Comparison of ENCODE assay signal across 19 cellular contexts in genomic region chr1:16209132-16209846, GRCh38. TPM values are rescaled to one million over a fixed set of nuclear protein-coding genes. Genes with fewer than 3 reads are reported as not detected.
DNase-seq lines count a peak whose midpoint lies in the region; ATAC-seq and TF ChIP-seq lines count a peak whose summit lies in the region.
"Had no signal": no experiment of that assay in that cellular context is flagged by ENCODE, and none has a peak within 500 bp of the region (broad histone marks: within the 10 kb centered on the region; RNA-seq: fewer than 3 reads in every experiment).

No MANE protein-coding gene starts in this region.

- no peak for DNase-seq in CD4-positive, alpha-beta T cell
- DNase-seq in NT2/D1 (ENCODE audit: low read depth, low spot score) (no peak), neural crest cell (ENCODE audit: low read depth, low spot score) (no peak), right atrium auricular region (ENCODE audit: low spot score) (no peak), NCI-H524 (lab: John Stamatoyannopoulos, UW) (no peak), NCI-H2171 (lab: John Stamatoyannopoulos, UW) (no peak)
- DNase-seq: COR-L47; EL; gastrocnemius medialis; HFFc6; Kasumi-1; NCI-H2029 treated with DMSO at 0.1 percent for 48 hours; NCI-H510A; occipital lobe; stimulated activated naive B cell treated with anti-CD40 and anti-IgM and Interleukin-4, amounts not matched to agents 10 μg/mL and 1 μg/mL and 100 μg/mL, for 72 hours; tibial artery had no signal

- no peak overlapping the region for H3K4me3 ChIP-seq in NT2/D1 (ENCODE audit: insufficient read length, low read depth)
- H3K4me3 ChIP-seq in right atrium auricular region, result no peak overlapping the region
- H3K4me3 ChIP-seq: gastrocnemius medialis, tibial artery had no signal

- intact Hi-C loops in CD4-positive, alpha-beta T cell (cut with DNase I, micrococcal nuclease), result loop anchor here (5.0 to 10.0 kb wide), 2 partner anchors 403 to 846 kb away; partner anchors contain the start of genes NBPF1 (in 1 of the 2) and SDHB (in 1 of the 2)

- peaks cover 5% of the 10 kb centered on the region for H3K36me3 Mint-ChIP-seq in CD4-positive, alpha-beta T cell (ENCODE audit: low read depth)
- no peaks in the 10 kb centered on the region for H3K36me3 Mint-ChIP-seq in brain
- H3K36me3 Mint-ChIP-seq in neural crest cell (ENCODE audit: low read depth), result no peaks in the 10 kb centered on the region

- no peak overlapping the region for H3K27ac Mint-ChIP-seq in CD4-positive, alpha-beta T cell
- H3K27ac Mint-ChIP-seq in brain (peak overlapping the region; percentile 29 to 75 (median 50)), neural crest cell (ENCODE audit: unreplicated experiment) (no peak overlapping the region)
- H3K27ac Mint-ChIP-seq: HFFc6; stimulated activated naive B cell treated with anti-CD40 and anti-IgM and Interleukin-4, amounts not matched to agents 10 μg/mL and 1 μg/mL and 100 μg/mL, for 72 hours had no signal

- no peak for TF ChIP-seq CTCF in CD4-positive, alpha-beta T cell (IDR thresholded peaks at IDR 0.05)
- TF ChIP-seq CTCF in brain (conservative IDR thresholded peaks at IDR 0.05), result no peak
- no peak for TF ChIP-seq CTCF in neural crest cell (conservative IDR thresholded peaks at IDR 0.05)
- TF ChIP-seq CTCF in right atrium auricular region (IDR thresholded peaks at IDR 0.05), result no peak

- H3K27me3 Mint-ChIP-seq in CD4-positive, alpha-beta T cell, result no peaks in the 10 kb centered on the region
- H3K27me3 Mint-ChIP-seq in brain, result peaks cover 11% of the 10 kb centered on the region
- peaks cover 8% of the 10 kb centered on the region for H3K27me3 Mint-ChIP-seq in neural crest cell (ENCODE audit: low read depth)

- peak overlapping the region; percentile 12 for H3K9ac ChIP-seq in NT2/D1 (ENCODE audit: insufficient read length, low read depth)

- no peak for ATAC-seq in CD4-positive, alpha-beta T cell (ENCODE audit: poor library complexity)
- no peak for ATAC-seq in HG02852 (IDR thresholded peaks at IDR 0.05; ENCODE audit: unreplicated experiment)
- ATAC-seq: gastrocnemius medialis; right cardiac atrium; stimulated activated naive B cell treated with anti-CD40 and anti-IgM and Interleukin-4, amounts not matched to agents 10 μg/mL and 1 μg/mL and 100 μg/mL, for 72 hours had no signal

- no peaks in the 10 kb centered on the region for H3K9me3 ChIP-seq in CD4-positive, alpha-beta T cell (ENCODE audit: control insufficient read depth, low read length)
- H3K9me3 ChIP-seq in NT2/D1 (ENCODE audit: insufficient read depth, low read length) (no peaks in the 10 kb centered on the region), right atrium auricular region (no peaks in the 10 kb centered on the region)
- H3K9me3 ChIP-seq: gastrocnemius medialis, tibial artery had no signal

- CTCF ChIA-PET in CD4-positive, alpha-beta T cell (lab: Charles Lee), result no interaction called here

- H3K27ac ChIP-seq in CD4-positive, alpha-beta T cell (ENCODE audit: low read depth, low read length), result no peak overlapping the region
- no peak overlapping the region for H3K27ac ChIP-seq in right atrium auricular region
- H3K27ac ChIP-seq: gastrocnemius medialis, tibial artery had no signal

- H3K4me1 ChIP-seq in NT2/D1 (ENCODE audit: insufficient read depth, insufficient read length), result peaks cover 11% of the 10 kb centered on the region
- H3K4me1 ChIP-seq in right atrium auricular region, result peaks cover 0 to 22% of the 10 kb centered on the region in 2 donors

- peaks cover 7% of the 10 kb centered on the region for H3K36me3 ChIP-seq in NT2/D1 (ENCODE audit: insufficient read depth, insufficient read length, low read length)
- no peaks in the 10 kb centered on the region for H3K36me3 ChIP-seq in right atrium auricular region
- H3K36me3 ChIP-seq: gastrocnemius medialis, tibial artery had no signal

- peak overlapping the region; percentile 53 for H3K4me3 Mint-ChIP-seq in CD4-positive, alpha-beta T cell
- peak overlapping the region; percentile 3 to 46 (median 7) for H3K4me3 Mint-ChIP-seq in brain
- H3K4me3 Mint-ChIP-seq in neural crest cell, result peak overlapping the region; percentile 56
- H3K4me3 Mint-ChIP-seq: HFFc6; stimulated activated naive B cell treated with anti-CD40 and anti-IgM and Interleukin-4, amounts not matched to agents 10 μg/mL and 1 μg/mL and 100 μg/mL, for 72 hours had no signal

- POLR2A ChIA-PET in CD4-positive, alpha-beta T cell (lab: Charles Lee), result interaction anchor here (3.4 kb wide), 1 partner anchor 7 kb away, joined by 46 read pairs; no protein-coding TSS in a partner anchor

- H3K4me1 Mint-ChIP-seq in CD4-positive, alpha-beta T cell (ENCODE audit: low read depth), result peaks cover 12% of the 10 kb centered on the region
- H3K4me1 Mint-ChIP-seq in brain (peaks cover 26% of the 10 kb centered on the region), neural crest cell (peaks cover 27% of the 10 kb centered on the region)

- H3K9me3 Mint-ChIP-seq in CD4-positive, alpha-beta T cell, result no peaks in the 10 kb centered on the region
- H3K9me3 Mint-ChIP-seq in brain (peaks cover 0 to 5% (median 0%) of the 10 kb centered on the region in 5 experiments), neural crest cell (no peaks in the 10 kb centered on the region)
- H3K9me3 Mint-ChIP-seq: HFFc6; stimulated activated naive B cell treated with anti-CD40 and anti-IgM and Interleukin-4, amounts not matched to agents 10 μg/mL and 1 μg/mL and 100 μg/mL, for 72 hours had no signal

- H3K27me3 ChIP-seq in CD4-positive, alpha-beta T cell (ENCODE audit: control insufficient read depth, insufficient read depth, low read length), result no peaks in the 10 kb centered on the region
- H3K27me3 ChIP-seq in NT2/D1 (ENCODE audit: insufficient read depth, insufficient read length) (peaks cover 2% of the 10 kb centered on the region), right atrium auricular region (no peaks in the 10 kb centered on the region)
- H3K27me3 ChIP-seq: tibial artery had no signal

RNA-seq across cellular contexts. Expression of gene ARHGEF19, which starts 3.2 kb away (rescaled TPM):
- total RNA-seq in CD4-positive, alpha-beta T cell, result 1 to 10 TPM; 3.8 to 5.8 TPM
- 33.6 TPM for polyA plus RNA-seq in brain (ENCODE audit: insufficient read depth, low read depth, low replicate concordance)
- total RNA-seq in neural crest cell (7.7 and 9.0 TPM in 2 replicates), right atrium auricular region (1 to 10 TPM; 1.5 to 4.8 TPM)

RNA-seq across cellular contexts. Expression of gene CPLANE2, which starts 27.7 kb away (rescaled TPM):
- total RNA-seq in CD4-positive, alpha-beta T cell, result 1 to 10 TPM; 5.3 to 8.4 TPM
- polyA plus RNA-seq in brain (ENCODE audit: insufficient read depth, low read depth, low replicate concordance), result 17.4 TPM
- 11.4 and 11.8 TPM in 2 replicates for total RNA-seq in neural crest cell
- total RNA-seq in right atrium auricular region, result 1 to 10 TPM; 4.4 to 5.0 TPM

RNA-seq across cellular contexts. Expression of gene EPHA2, which starts 53.4 kb away (rescaled TPM):
- under 1 TPM in 1 of 2 experiments, not detected in 1; 0.22 TPM for total RNA-seq in CD4-positive, alpha-beta T cell
- 2.6 TPM for polyA plus RNA-seq in brain (ENCODE audit: insufficient read depth, low read depth, low replicate concordance)
- total RNA-seq in neural crest cell, result 21.7 and 25.0 TPM in 2 replicates
- total RNA-seq in right atrium auricular region, result 10 to 100 TPM; 17.5 to 43.5 TPM

Comparison
In these comparisons a context has a peak if more than half of its experiments do, and no peak if none do; other contexts are left out.
1. H3K27ac Mint-ChIP-seq: peak in brain (5 of 5); none in CD4-positive, alpha-beta T cell (single experiment) and neural crest cell (single experiment).
2. RNA of gene EPHA2, which starts 53.4 kb away (total RNA-seq): 17.5 to 43.5 TPM in right atrium auricular region and 21.7 to 25.0 TPM in neural crest cell; 0.22 TPM in CD4-positive, alpha-beta T cell; every median in the first group is over 10 times any median in the second.
3. Peak in every context shown above with its lines, with median percentiles within 50 percentile points of each other: H3K4me3 Mint-ChIP-seq.